1 cellular context compared by ENCODE assay signal in the genomic region with DNA sequence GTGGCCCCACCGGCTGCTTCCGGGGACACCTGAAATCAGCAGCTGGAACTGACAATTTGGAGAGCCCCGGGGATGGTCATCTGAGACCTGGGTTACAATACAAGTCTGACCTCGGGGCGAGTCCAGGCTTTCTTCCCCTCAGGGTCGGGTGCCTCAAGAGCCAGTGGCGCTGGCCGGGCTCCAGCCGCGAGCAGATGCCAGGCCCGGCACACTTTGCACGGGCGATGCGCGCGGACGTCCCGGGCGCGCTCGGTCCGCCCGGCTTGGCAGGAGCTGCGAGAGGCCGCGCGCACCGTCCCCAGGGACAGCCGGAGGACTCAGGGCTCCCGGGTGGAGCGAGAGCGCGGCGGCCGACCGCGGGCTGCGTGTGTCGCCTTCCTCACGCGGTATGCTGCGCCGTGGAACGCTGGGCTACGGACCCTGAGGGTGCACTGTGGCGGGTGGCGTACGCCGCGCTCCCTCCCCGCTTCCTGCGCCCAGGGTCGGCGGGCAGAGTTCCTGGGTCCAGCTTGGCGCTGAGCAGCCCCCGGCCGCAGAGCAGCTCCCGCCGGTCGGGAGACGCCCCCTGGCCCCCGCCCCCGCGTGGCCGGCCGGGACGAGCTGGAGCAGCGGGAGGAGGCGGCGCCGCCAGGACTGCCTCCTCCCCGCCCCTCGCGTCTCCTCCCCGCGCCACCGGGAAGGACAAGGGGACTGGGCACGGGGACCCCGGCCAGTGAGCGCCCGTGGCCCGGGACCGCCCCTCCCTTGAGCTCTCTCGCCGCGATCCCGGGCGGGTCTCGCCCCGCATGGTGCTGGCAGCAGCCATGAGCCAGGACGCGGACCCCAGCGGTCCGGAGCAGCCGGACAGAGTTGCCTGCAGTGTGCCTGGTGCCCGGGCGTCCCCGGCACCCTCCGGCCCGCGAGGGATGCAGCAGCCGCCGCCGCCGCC.
TF ChIP-seq lines count a peak whose summit lies in the region.

RBM20 (plus strand) TSS at position 667 of the 928 bp plus-strand sequence; CDS start at position 786, 119 bp downstream.

TF ChIP-seq in WTC11, 78 proteins besides CTCF, POLR2A, EP300 and RAD21 (continued from another document):
- TF ChIP-seq, protein P1, sequence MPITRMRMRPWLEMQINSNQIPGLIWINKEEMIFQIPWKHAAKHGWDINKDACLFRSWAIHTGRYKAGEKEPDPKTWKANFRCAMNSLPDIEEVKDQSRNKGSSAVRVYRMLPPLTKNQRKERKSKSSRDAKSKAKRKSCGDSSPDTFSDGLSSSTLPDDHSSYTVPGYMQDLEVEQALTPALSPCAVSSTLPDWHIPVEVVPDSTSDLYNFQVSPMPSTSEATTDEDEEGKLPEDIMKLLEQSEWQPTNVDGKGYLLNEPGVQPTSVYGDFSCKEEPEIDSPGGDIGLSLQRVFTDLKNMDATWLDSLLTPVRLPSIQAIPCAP (CRISPR knock-in tag; IDR thresholded peaks at IDR 0.05), result no peak
- TF ChIP-seq, protein P2, sequence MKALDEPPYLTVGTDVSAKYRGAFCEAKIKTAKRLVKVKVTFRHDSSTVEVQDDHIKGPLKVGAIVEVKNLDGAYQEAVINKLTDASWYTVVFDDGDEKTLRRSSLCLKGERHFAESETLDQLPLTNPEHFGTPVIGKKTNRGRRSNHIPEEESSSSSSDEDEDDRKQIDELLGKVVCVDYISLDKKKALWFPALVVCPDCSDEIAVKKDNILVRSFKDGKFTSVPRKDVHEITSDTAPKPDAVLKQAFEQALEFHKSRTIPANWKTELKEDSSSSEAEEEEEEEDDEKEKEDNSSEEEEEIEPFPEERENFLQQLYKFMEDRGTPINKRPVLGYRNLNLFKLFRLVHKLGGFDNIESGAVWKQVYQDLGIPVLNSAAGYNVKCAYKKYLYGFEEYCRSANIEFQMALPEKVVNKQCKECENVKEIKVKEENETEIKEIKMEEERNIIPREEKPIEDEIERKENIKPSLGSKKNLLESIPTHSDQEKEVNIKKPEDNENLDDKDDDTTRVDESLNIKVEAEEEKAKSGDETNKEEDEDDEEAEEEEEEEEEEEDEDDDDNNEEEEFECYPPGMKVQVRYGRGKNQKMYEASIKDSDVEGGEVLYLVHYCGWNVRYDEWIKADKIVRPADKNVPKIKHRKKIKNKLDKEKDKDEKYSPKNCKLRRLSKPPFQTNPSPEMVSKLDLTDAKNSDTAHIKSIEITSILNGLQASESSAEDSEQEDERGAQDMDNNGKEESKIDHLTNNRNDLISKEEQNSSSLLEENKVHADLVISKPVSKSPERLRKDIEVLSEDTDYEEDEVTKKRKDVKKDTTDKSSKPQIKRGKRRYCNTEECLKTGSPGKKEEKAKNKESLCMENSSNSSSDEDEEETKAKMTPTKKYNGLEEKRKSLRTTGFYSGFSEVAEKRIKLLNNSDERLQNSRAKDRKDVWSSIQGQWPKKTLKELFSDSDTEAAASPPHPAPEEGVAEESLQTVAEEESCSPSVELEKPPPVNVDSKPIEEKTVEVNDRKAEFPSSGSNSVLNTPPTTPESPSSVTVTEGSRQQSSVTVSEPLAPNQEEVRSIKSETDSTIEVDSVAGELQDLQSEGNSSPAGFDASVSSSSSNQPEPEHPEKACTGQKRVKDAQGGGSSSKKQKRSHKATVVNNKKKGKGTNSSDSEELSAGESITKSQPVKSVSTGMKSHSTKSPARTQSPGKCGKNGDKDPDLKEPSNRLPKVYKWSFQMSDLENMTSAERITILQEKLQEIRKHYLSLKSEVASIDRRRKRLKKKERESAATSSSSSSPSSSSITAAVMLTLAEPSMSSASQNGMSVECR (CRISPR knock-in tag; IDR thresholded peaks at IDR 0.05; ENCODE audit: borderline replicate concordance), result peak; percentile 57; the same call in 1 of the 2 replicates
- TF ChIP-seq AFF4 (CRISPR knock-in tag; IDR thresholded peaks at IDR 0.05; ENCODE audit: borderline replicate concordance), result no peak
- no peak for TF ChIP-seq ELF4 (CRISPR knock-in tag; IDR thresholded peaks at IDR 0.05; ENCODE audit: low read depth)
- TF ChIP-seq ZMAT4 (CRISPR knock-in tag; IDR thresholded peaks at IDR 0.05), result no peak
- no peak for TF ChIP-seq ESRRA (CRISPR knock-in tag; IDR thresholded peaks at IDR 0.05; ENCODE audit: borderline replicate concordance)
- TF ChIP-seq FOXK1 (CRISPR knock-in tag; IDR thresholded peaks at IDR 0.05), result peak; percentile 31; the same call in 1 of the 2 replicates
- TF ChIP-seq, protein P3, sequence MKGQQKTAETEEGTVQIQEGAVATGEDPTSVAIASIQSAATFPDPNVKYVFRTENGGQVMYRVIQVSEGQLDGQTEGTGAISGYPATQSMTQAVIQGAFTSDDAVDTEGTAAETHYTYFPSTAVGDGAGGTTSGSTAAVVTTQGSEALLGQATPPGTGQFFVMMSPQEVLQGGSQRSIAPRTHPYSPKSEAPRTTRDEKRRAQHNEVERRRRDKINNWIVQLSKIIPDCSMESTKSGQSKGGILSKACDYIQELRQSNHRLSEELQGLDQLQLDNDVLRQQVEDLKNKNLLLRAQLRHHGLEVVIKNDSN (CRISPR knock-in tag; IDR thresholded peaks at IDR 0.05), result no peak
- TF ChIP-seq GRHL2 (CRISPR knock-in tag; IDR thresholded peaks at IDR 0.05; ENCODE audit: insufficient replicate concordance, severe bottlenecking), result no peak
- no peak for TF ChIP-seq ATF1 (CRISPR knock-in tag; IDR thresholded peaks at IDR 0.05)
- TF ChIP-seq, protein P4, sequence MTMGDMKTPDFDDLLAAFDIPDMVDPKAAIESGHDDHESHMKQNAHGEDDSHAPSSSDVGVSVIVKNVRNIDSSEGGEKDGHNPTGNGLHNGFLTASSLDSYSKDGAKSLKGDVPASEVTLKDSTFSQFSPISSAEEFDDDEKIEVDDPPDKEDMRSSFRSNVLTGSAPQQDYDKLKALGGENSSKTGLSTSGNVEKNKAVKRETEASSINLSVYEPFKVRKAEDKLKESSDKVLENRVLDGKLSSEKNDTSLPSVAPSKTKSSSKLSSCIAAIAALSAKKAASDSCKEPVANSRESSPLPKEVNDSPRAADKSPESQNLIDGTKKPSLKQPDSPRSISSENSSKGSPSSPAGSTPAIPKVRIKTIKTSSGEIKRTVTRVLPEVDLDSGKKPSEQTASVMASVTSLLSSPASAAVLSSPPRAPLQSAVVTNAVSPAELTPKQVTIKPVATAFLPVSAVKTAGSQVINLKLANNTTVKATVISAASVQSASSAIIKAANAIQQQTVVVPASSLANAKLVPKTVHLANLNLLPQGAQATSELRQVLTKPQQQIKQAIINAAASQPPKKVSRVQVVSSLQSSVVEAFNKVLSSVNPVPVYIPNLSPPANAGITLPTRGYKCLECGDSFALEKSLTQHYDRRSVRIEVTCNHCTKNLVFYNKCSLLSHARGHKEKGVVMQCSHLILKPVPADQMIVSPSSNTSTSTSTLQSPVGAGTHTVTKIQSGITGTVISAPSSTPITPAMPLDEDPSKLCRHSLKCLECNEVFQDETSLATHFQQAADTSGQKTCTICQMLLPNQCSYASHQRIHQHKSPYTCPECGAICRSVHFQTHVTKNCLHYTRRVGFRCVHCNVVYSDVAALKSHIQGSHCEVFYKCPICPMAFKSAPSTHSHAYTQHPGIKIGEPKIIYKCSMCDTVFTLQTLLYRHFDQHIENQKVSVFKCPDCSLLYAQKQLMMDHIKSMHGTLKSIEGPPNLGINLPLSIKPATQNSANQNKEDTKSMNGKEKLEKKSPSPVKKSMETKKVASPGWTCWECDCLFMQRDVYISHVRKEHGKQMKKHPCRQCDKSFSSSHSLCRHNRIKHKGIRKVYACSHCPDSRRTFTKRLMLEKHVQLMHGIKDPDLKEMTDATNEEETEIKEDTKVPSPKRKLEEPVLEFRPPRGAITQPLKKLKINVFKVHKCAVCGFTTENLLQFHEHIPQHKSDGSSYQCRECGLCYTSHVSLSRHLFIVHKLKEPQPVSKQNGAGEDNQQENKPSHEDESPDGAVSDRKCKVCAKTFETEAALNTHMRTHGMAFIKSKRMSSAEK (CRISPR knock-in tag; IDR thresholded peaks at IDR 0.05; ENCODE audit: borderline replicate concordance), result no peak
- TF ChIP-seq NFE2L1 (CRISPR knock-in tag; IDR thresholded peaks at IDR 0.05), result no peak
- no peak for TF ChIP-seq TEAD4 (CRISPR knock-in tag; IDR thresholded peaks at IDR 0.05)
- no peak for TF ChIP-seq ZNF232 (CRISPR knock-in tag; IDR thresholded peaks at IDR 0.05)
